ENCODE assay signal across 15 cellular contexts in genomic region chr4:168656055-168656660, GRCh38.
A peak's percentile ranks its signal among the peaks of the same experiment; 100 is the strongest.
DNase-seq lines count a peak whose midpoint lies in the region; ATAC-seq lines count a peak whose summit lies in the region.
"Had no signal": no experiment of that assay in that cellular context is flagged by ENCODE, and none has a peak within 500 bp of the region (broad histone marks: within the 10 kb centered on the region; RNA-seq: fewer than 3 reads in every experiment).

No MANE protein-coding gene starts in this region.

- H3K9me3 ChIP-seq in GM23248 (ENCODE audit: low read depth), result no peaks in the 10 kb centered on the region

- H3F3A ChIP-seq in GM23248 (ENCODE audit: insufficient read depth), result no peaks in the 10 kb centered on the region

- H3K27ac ChIP-seq in GM23248, result no peak overlapping the region
- peak overlapping the region; percentile 66 for H3K27ac ChIP-seq in epithelial cell of prostate

- peak overlapping the region; percentile 32 for H3K4me2 ChIP-seq in GM23248 (ENCODE audit: unreplicated experiment)

- no peaks in the 10 kb centered on the region for H3K27me3 ChIP-seq in GM23248 (replicated peaks; ENCODE audit: insufficient read depth)

- intact Hi-C loops in posterior cingulate gyrus (cut with DNase I), result no loop called here

- no peaks in the 10 kb centered on the region for H3K9me2 ChIP-seq in GM23248 (ENCODE audit: insufficient read depth)

- H2AFZ ChIP-seq in GM23248, result no peak overlapping the region

- ATAC-seq in GM18907 (IDR thresholded peaks at IDR 0.05; ENCODE audit: unreplicated experiment), result no peak
- ATAC-seq: activated CD4-positive, alpha-beta T cell treated with anti-CD3 and anti-CD28 coated beads for 36 hours; Right ventricle myocardium inferior had no signal

- no peaks in the 10 kb centered on the region for H4K20me1 ChIP-seq in GM23248 (ENCODE audit: insufficient read depth)

- H3K36me3 ChIP-seq in GM23248 (ENCODE audit: low read depth), result no peaks in the 10 kb centered on the region

- H3K4me3 ChIP-seq in GM23248, result 0 out of 2 replicates have a peak overlapping the region, but pooled peaks have one; percentile 20

- H3K79me2 ChIP-seq in GM23248 (ENCODE audit: insufficient read depth), result no peaks in the 10 kb centered on the region

- H3K4me1 ChIP-seq in GM23248 (ENCODE audit: insufficient read depth), result peaks cover 11% of the 10 kb centered on the region

- DNase-seq in GM23248 (peak; percentile 95), NCI-H446 treated with DMSO at 0.1 percent for 48 hours (lab: John Stamatoyannopoulos, UW) (peak; percentile 64), epithelial cell of prostate (ENCODE audit: low read depth, low spot score) (no peak), renal cortical epithelial cell (ENCODE audit: low read depth) (peak; percentile 97), posterior cingulate gyrus (no peak)
- no peak for DNase-seq in stimulated activated CD8-positive, alpha-beta memory T cell treated with anti-CD3 and anti-CD28 coated beads, Interleukin-4, amount 100 ng/mL, for 48 hours
- no peak for DNase-seq in activated CD4-positive, alpha-beta T cell treated with anti-CD3 and anti-CD28 coated beads, Interleukin-2, amount 50 U/mL, for 4 hours
- DNase-seq: activated CD4-positive, alpha-beta T cell treated with anti-CD3 and anti-CD28 coated beads for 36 hours; activated naive CD4-positive, alpha-beta T cell treated with Interleukin-2 at 50 U/mL for 16 hours; effector memory CD4-positive, alpha-beta T cell; islet precursor cell; NCI-H1436 treated with DMSO at 0.1 percent for 48 hours; occipital lobe had no signal

- no peak overlapping the region for H3K9ac ChIP-seq in GM23248

- in situ Hi-C loops in GM23248 (cut with MboI), result no loop called here

- 22 to 23% methylated on average over 4 of the region's 4 CpGs for WGBS in GM23248 (ENCODE audit: low coverage in 1 of 2, low lambda C conversion rate in 2 of 2, missing lambda C conversion rate in 2 of 2), 2 experiments

Comparison
In these comparisons a context has a peak if more than half of its experiments do, and no peak if none do; other contexts are left out.
1. DNase-seq: peak in GM23248 (single experiment), NCI-H446 treated with DMSO at 0.1 percent for 48 hours (single experiment) and renal cortical epithelial cell (single experiment); none in epithelial cell of prostate (single experiment), stimulated activated CD8-positive, alpha-beta memory T cell treated with anti-CD3 and anti-CD28 coated beads, Interleukin-4, amount 100 ng/mL, for 48 hours (single experiment), activated CD4-positive, alpha-beta T cell treated with anti-CD3 and anti-CD28 coated beads, Interleukin-2, amount 50 U/mL, for 4 hours (0 of 2) and posterior cingulate gyrus (0 of 10).